ENCODE assay signal across 21 cellular contexts in genomic region chr15:60130398-60130797, GRCh38.
"Had no signal": no experiment of that assay in that cellular context is flagged by ENCODE, and none has a peak within 500 bp of the region (broad histone marks: within the 10 kb centered on the region; RNA-seq: fewer than 3 reads in every experiment).

No MANE protein-coding gene starts in this region.

- H3K4me3 ChIP-seq: esophagus muscularis mucosa, gastrocnemius medialis, left ventricle myocardium inferior, lower lobe of right lung, neural progenitor cell, ovary, right atrium auricular region, sigmoid colon, stomach, thoracic aorta, transverse colon had no signal

- H3K36me3 ChIP-seq: esophagus muscularis mucosa, gastrocnemius medialis, left ventricle myocardium inferior, lower lobe of right lung, neural progenitor cell, ovary, right atrium auricular region, sigmoid colon, stomach, thoracic aorta, transverse colon had no signal

- H3K4me3 Mint-ChIP-seq: memory B cell, mesothelial cell of epicardium, natural killer cell, neural progenitor cell had no signal

- H3K27me3 ChIP-seq: neural progenitor cell, ovary, right atrium auricular region had no signal

- H3K9me3 Mint-ChIP-seq: memory B cell, mesothelial cell of epicardium, natural killer cell, neural progenitor cell had no signal

- H3K27ac ChIP-seq: esophagus muscularis mucosa, gastrocnemius medialis, left ventricle myocardium inferior, lower lobe of right lung, neural progenitor cell, ovary, right atrium auricular region, sigmoid colon, stomach, thoracic aorta, transverse colon had no signal

- ATAC-seq: gastrocnemius medialis, lower lobe of right lung, natural killer cell had no signal

- H3K27ac Mint-ChIP-seq: memory B cell, mesothelial cell of epicardium, natural killer cell, neural progenitor cell had no signal

- H3K4me2 ChIP-seq: neural progenitor cell had no signal

- DNase-seq: effector memory CD4-positive, alpha-beta T cell; gastrocnemius medialis; islet precursor cell; left ventricle myocardium inferior; lower lobe of right lung; natural killer cell; nucleus accumbens; ovary; sigmoid colon; small intestine; stimulated activated CD4-positive, alpha-beta T cell treated with anti-CD3 and anti-CD28 coated beads, Interleukin-12 subunit alpha, Interleukin-12 subunit beta, amount 100 ng/mL, for 4 hours; stimulated activated naive CD4-positive, alpha-beta T cell; stomach; substantia nigra; transverse colon had no signal

- H3K9ac ChIP-seq: neural progenitor cell had no signal

- H3K36me3 Mint-ChIP-seq: memory B cell, mesothelial cell of epicardium, natural killer cell, neural progenitor cell had no signal

- H3K9me3 ChIP-seq: esophagus muscularis mucosa, gastrocnemius medialis, left ventricle myocardium inferior, lower lobe of right lung, ovary, right atrium auricular region, sigmoid colon, stomach, thoracic aorta, transverse colon had no signal

- H2AFZ ChIP-seq: neural progenitor cell had no signal
